Comparison of ENCODE assay signal across 22 cellular contexts in the genomic region with DNA sequence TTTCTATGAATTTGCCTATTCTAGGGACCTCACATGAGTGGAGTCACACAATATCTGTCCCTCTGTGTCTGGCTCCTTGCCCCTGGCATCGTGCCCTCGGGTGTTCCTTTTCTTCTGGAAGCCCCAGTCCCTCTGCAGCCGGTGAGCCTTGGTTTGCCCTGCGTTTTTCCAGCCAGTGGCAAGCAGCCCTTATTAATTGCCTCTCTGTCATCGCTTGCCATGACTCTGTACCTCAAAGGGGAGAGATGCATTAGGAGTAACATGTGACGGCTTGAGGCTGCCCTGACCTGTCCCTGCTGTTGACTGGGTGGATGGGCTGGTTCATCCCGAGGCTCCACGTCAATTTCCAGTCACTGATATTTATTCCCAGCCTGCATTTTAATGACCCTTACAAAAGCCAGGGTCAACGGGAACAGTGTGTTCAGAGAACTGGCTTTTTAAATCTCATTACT.
DNase-seq lines count a peak whose midpoint lies in the region; ATAC-seq, FAIRE-seq and TF ChIP-seq lines count a peak whose summit lies in the region.
"Had no signal": no experiment of that assay in that cellular context is flagged by ENCODE, and none has a peak within 500 bp of the region (broad histone marks: within the 10 kb centered on the region; RNA-seq: fewer than 3 reads in every experiment).

No MANE protein-coding gene starts in this region.

- no peak for TF ChIP-seq POLR2A in prostate gland (IDR thresholded peaks at IDR 0.05)

- H3K4me1 Mint-ChIP-seq in endodermal cell (no peaks in the 10 kb centered on the region), CD14-positive monocyte (no peaks in the 10 kb centered on the region)
- no peaks in the 10 kb centered on the region for H3K4me1 Mint-ChIP-seq in naive thymus-derived CD8-positive, alpha-beta T cell
- H3K4me1 Mint-ChIP-seq: natural killer cell; stimulated activated naive B cell treated with anti-CD40 and anti-IgM and Interleukin-4, amounts not matched to agents 10 μg/mL and 1 μg/mL and 100 μg/mL, for 72 hours had no signal

- no peaks in the 10 kb centered on the region for H3K9me3 Mint-ChIP-seq in endodermal cell
- peaks cover 0 to 6% (median 0%) of the 10 kb centered on the region in 9 donors for H3K9me3 Mint-ChIP-seq in naive thymus-derived CD8-positive, alpha-beta T cell
- H3K9me3 Mint-ChIP-seq in CD14-positive monocyte = peaks cover 0 to 4% (median 0%) of the 10 kb centered on the region in 7 donors
- H3K9me3 Mint-ChIP-seq: CD4-positive, alpha-beta memory T cell; natural killer cell; stimulated activated naive B cell treated with anti-CD40 and anti-IgM and Interleukin-4, amounts not matched to agents 10 μg/mL and 1 μg/mL and 100 μg/mL, for 72 hours had no signal

- H3K27ac Mint-ChIP-seq in endodermal cell (peak overlapping the region; percentile 59), CD14-positive monocyte (no peak overlapping the region)
- H3K27ac Mint-ChIP-seq in naive thymus-derived CD8-positive, alpha-beta T cell = no peak overlapping the region
- H3K27ac Mint-ChIP-seq: CD4-positive, alpha-beta memory T cell; natural killer cell; stimulated activated naive B cell treated with anti-CD40 and anti-IgM and Interleukin-4, amounts not matched to agents 10 μg/mL and 1 μg/mL and 100 μg/mL, for 72 hours had no signal

- no peak overlapping the region for H3K4me3 ChIP-seq in endodermal cell (ENCODE audit: low read length)
- H3K4me3 ChIP-seq in prostate gland = no peak overlapping the region
- H3K4me3 ChIP-seq: SJSA1, upper lobe of left lung had no signal

- H3K36me3 Mint-ChIP-seq in endodermal cell (ENCODE audit: low read depth) (peaks cover 9% of the 10 kb centered on the region), CD14-positive monocyte (no peaks in the 10 kb centered on the region)
- no peaks in the 10 kb centered on the region for H3K36me3 Mint-ChIP-seq in naive thymus-derived CD8-positive, alpha-beta T cell
- H3K36me3 Mint-ChIP-seq: CD4-positive, alpha-beta memory T cell; natural killer cell; stimulated activated naive B cell treated with anti-CD40 and anti-IgM and Interleukin-4, amounts not matched to agents 10 μg/mL and 1 μg/mL and 100 μg/mL, for 72 hours had no signal

- H3K27me3 ChIP-seq in endodermal cell (ENCODE audit: control insufficient read depth, insufficient read depth, low read length, poor library complexity, severe bottlenecking) (no peaks in the 10 kb centered on the region), prostate gland (replicated peaks; ENCODE audit: insufficient read depth) (no peaks in the 10 kb centered on the region)
- H3K27me3 ChIP-seq: SJSA1, upper lobe of left lung had no signal

- WGBS in endodermal cell (ENCODE audit: insufficient coverage in 1 of 2, insufficient read length in 1 of 2), 2 experiments = 83 to 94% methylated on average over 4 to 9 of the region's 9 CpGs
- WGBS in prostate gland = 20% methylated on average over 9 of the region's 9 CpGs

- H3K9ac ChIP-seq in endodermal cell (ENCODE audit: extremely low read depth, low read length, poor library complexity, severe bottlenecking) = no peak overlapping the region

- H3K36me3 ChIP-seq in endodermal cell (ENCODE audit: control insufficient read depth, insufficient read depth, low read length) (peaks cover 6% of the 10 kb centered on the region), prostate gland (no peaks in the 10 kb centered on the region)
- H3K36me3 ChIP-seq: SJSA1, upper lobe of left lung had no signal

- POLR2A ChIA-PET in naive thymus-derived CD8-positive, alpha-beta T cell (lab: Charles Lee) = no interaction called here

- peak; percentile 63 for DNase-seq in DMS79 (lab: John Stamatoyannopoulos, UW)
- DNase-seq in NCI-H345 treated with DMSO at 0.1 percent for 48 hours (lab: John Stamatoyannopoulos, UW; ENCODE audit: unreplicated experiment) = peak; percentile 72
- no peak for DNase-seq in endodermal cell
- DNase-seq in prostate gland (ENCODE audit: low spot score) = peak; percentile 15
- DNase-seq in naive thymus-derived CD8-positive, alpha-beta T cell = no peak
- no peak for DNase-seq in CD14-positive monocyte (ENCODE audit: low spot score)
- DNase-seq in GM19239 (ENCODE audit: insufficient read length, low spot score) = no peak
- DNase-seq in glomerular visceral epithelial cell (ENCODE audit: extremely low spot score) = no peak
- DNase-seq: ACHN; CD4-positive, alpha-beta memory T cell; DND-41; effector CD8-positive, alpha-beta T cell; mammary epithelial cell; natural killer cell; NCI-H1694; PC-3; stimulated activated naive B cell treated with anti-CD40 and anti-IgM and Interleukin-4, amounts not matched to agents 10 μg/mL and 1 μg/mL and 100 μg/mL, for 72 hours; T-helper 2 cell; upper lobe of left lung had no signal

- H3K27ac ChIP-seq in endodermal cell (ENCODE audit: low read depth, low read length) = no peak overlapping the region
- peak overlapping the region; percentile 60 to 64 for H3K27ac ChIP-seq in prostate gland
- H3K27ac ChIP-seq: SJSA1, upper lobe of left lung had no signal

- FAIRE-seq in GM19239 (lab: Jason Lieb, UNC) = no peak
- FAIRE-seq: H1, islet of Langerhans had no signal

- H3K4me1 ChIP-seq in endodermal cell (ENCODE audit: control insufficient read depth, insufficient read depth, low read length) (no peaks in the 10 kb centered on the region), prostate gland (replicated peaks) (no peaks in the 10 kb centered on the region)
- H3K4me1 ChIP-seq: SJSA1, upper lobe of left lung had no signal

- intact Hi-C loops in prostate gland (cut with DNase I) = no loop called here
- intact Hi-C loops in CD14-positive monocyte (cut with micrococcal nuclease) = no loop called here

- TF ChIP-seq CTCF in endodermal cell (conservative IDR thresholded peaks at IDR 0.05) (no peak), prostate gland (IDR thresholded peaks at IDR 0.05) (no peak), CD14-positive monocyte (IDR thresholded peaks at IDR 0.05) (no peak)

- H3K4me3 Mint-ChIP-seq in endodermal cell = no peak overlapping the region
- H3K4me3 Mint-ChIP-seq in naive thymus-derived CD8-positive, alpha-beta T cell = no peak overlapping the region
- H3K4me3 Mint-ChIP-seq in CD14-positive monocyte = no peak overlapping the region
- H3K4me3 Mint-ChIP-seq: CD4-positive, alpha-beta memory T cell; natural killer cell; stimulated activated naive B cell treated with anti-CD40 and anti-IgM and Interleukin-4, amounts not matched to agents 10 μg/mL and 1 μg/mL and 100 μg/mL, for 72 hours had no signal

- no peak for ATAC-seq in naive thymus-derived CD8-positive, alpha-beta T cell
- ATAC-seq: natural killer cell; PC-3; stimulated activated naive B cell treated with anti-CD40 and anti-IgM and Interleukin-4, amounts not matched to agents 10 μg/mL and 1 μg/mL and 100 μg/mL, for 72 hours had no signal

- H3K27me3 Mint-ChIP-seq in endodermal cell (ENCODE audit: insufficient read depth) (no peaks in the 10 kb centered on the region), CD14-positive monocyte (ENCODE audit: low read depth in 3 of 3) (peaks cover 8 to 17% (median 15%) of the 10 kb centered on the region in 3 donors)
- peaks cover 8 to 43% (median 25%) of the 10 kb centered on the region in 5 donors for H3K27me3 Mint-ChIP-seq in naive thymus-derived CD8-positive, alpha-beta T cell

- H3K9me3 ChIP-seq in endodermal cell (ENCODE audit: control insufficient read depth, low read length) (no peaks in the 10 kb centered on the region), prostate gland (no peaks in the 10 kb centered on the region)
- H3K9me3 ChIP-seq: SJSA1, upper lobe of left lung had no signal

Comparison
In these comparisons a context has a peak if more than half of its experiments do, and no peak if none do; other contexts are left out.
1. DNase-seq: peak in DMS79 (single experiment), NCI-H345 treated with DMSO at 0.1 percent for 48 hours (single experiment) and prostate gland (single experiment); none in endodermal cell (single experiment), naive thymus-derived CD8-positive, alpha-beta T cell (0 of 10), CD14-positive monocyte (single experiment), GM19239 (single experiment) and glomerular visceral epithelial cell (single experiment).